Comparison of ENCODE assay signal across 8 cellular contexts in genomic region chr16:74368002-74368979, GRCh38. TPM values are rescaled to one million over a fixed set of nuclear protein-coding genes. Genes with fewer than 3 reads are reported as not detected.
A peak's percentile ranks its signal among the peaks of the same experiment; 100 is the strongest.
DNase-seq lines count a peak whose midpoint lies in the region; ATAC-seq and TF ChIP-seq lines count a peak whose summit lies in the region.
"Not testable (repeated sequence)": the region's sequence is repeated elsewhere in the genome, so short reads cannot be mapped to it uniquely, and the experiment has no call there.

No MANE protein-coding gene starts in this region.

- H3K36me3 Mint-ChIP-seq in activated naive CD4-positive, alpha-beta T cell treated with anti-CD3 and anti-CD28 coated beads, Interleukin-2, amount 50 U/mL, for 24 hours, result not testable (repeated sequence)

- H3K4me3 Mint-ChIP-seq in activated naive CD4-positive, alpha-beta T cell treated with anti-CD3 and anti-CD28 coated beads, Interleukin-2, amount 50 U/mL, for 24 hours, result peak overlapping the region; percentile 94

- H3K4me1 Mint-ChIP-seq in activated naive CD4-positive, alpha-beta T cell treated with anti-CD3 and anti-CD28 coated beads, Interleukin-2, amount 50 U/mL, for 24 hours, result peaks cover 15% of the 10 kb centered on the region

- H3K27me3 Mint-ChIP-seq in activated naive CD4-positive, alpha-beta T cell treated with anti-CD3 and anti-CD28 coated beads, Interleukin-2, amount 50 U/mL, for 24 hours, result not testable (repeated sequence)

- TF ChIP-seq CTCF in GM06990 (IDR thresholded peaks at IDR 0.05; ENCODE audit: insufficient read depth, low read length, poor library complexity, severe bottlenecking); omental fat pad (IDR thresholded peaks at IDR 0.05): not testable (repeated sequence)

- peak overlapping the region; percentile 69 for H3K4me3 ChIP-seq in GM06990 (replicated peaks; ENCODE audit: low read depth, low read length)
- peak overlapping the region; percentile 76 for H3K4me3 ChIP-seq in SK-N-MC

- ATAC-seq in HG02571 (IDR thresholded peaks at IDR 0.05; ENCODE audit: unreplicated experiment) (peak; percentile 94), omental fat pad (ENCODE audit: low FRiP score) (peak; percentile 97)

- not testable (repeated sequence) for H3K36me3 ChIP-seq in GM06990 (ENCODE audit: control insufficient read depth, insufficient read depth, low read length); SK-N-MC (ENCODE audit: insufficient read depth, low read length)

- H3K27ac Mint-ChIP-seq in activated naive CD4-positive, alpha-beta T cell treated with anti-CD3 and anti-CD28 coated beads, Interleukin-2, amount 50 U/mL, for 24 hours, result peak overlapping the region; percentile 92

- H3K27me3 ChIP-seq in GM06990 (replicated peaks; ENCODE audit: control insufficient read depth, insufficient read depth, low read length), result not testable (repeated sequence)

- DNase-seq in GM06990 (ENCODE audit: extremely low read depth, insufficient read length) (peak; percentile 98), NAMALWA (ENCODE audit: low spot score) (peak; percentile 97), glomerular endothelial cell (ENCODE audit: extremely low read depth, low read depth, low spot score) (peak; percentile 31), omental fat pad (ENCODE audit: low spot score) (peak; percentile 95)
- not testable (repeated sequence) for DNase-seq in SK-N-MC (ENCODE audit: low read depth, low spot score)

- H3K27ac ChIP-seq in SK-N-MC, result not testable (repeated sequence)
- peak overlapping the region; percentile 72 for H3K27ac ChIP-seq in temporal lobe (ENCODE audit: low read depth, low read length)

- not testable (repeated sequence) for H3K9me3 ChIP-seq in SK-N-MC (ENCODE audit: low read depth, low read length)

- not testable (repeated sequence) for H3K9me3 Mint-ChIP-seq in activated naive CD4-positive, alpha-beta T cell treated with anti-CD3 and anti-CD28 coated beads, Interleukin-2, amount 50 U/mL, for 24 hours

- H3K9ac ChIP-seq in SK-N-MC (ENCODE audit: insufficient read length), result peak overlapping the region; percentile 41

RNA-seq across cellular contexts. Expression of gene NPIPB15, which starts 7.8 kb away (rescaled TPM):
- 0.39 and 1.4 TPM in 2 replicates for total RNA-seq in glomerular endothelial cell
- total RNA-seq in omental fat pad, result 1 to 10 TPM in 3 of 4 donors, not detected in 1; 2.7 to 8.0 (median 3.4) TPM
- 0.74 TPM for total RNA-seq in temporal lobe

RNA-seq across cellular contexts. Expression of gene CLEC18B, which starts 53.0 kb away (rescaled TPM):
- 0.58 TPM in 1 of 2 replicates, not detected in the other for total RNA-seq in glomerular endothelial cell
- total RNA-seq in omental fat pad, result under 1 TPM in 2 of 4 donors, not detected in 2; 0.63 to 0.65 TPM
- total RNA-seq in temporal lobe, result 1.5 TPM
